ENCODE assay signal across 18 cellular contexts in the genomic region with DNA sequence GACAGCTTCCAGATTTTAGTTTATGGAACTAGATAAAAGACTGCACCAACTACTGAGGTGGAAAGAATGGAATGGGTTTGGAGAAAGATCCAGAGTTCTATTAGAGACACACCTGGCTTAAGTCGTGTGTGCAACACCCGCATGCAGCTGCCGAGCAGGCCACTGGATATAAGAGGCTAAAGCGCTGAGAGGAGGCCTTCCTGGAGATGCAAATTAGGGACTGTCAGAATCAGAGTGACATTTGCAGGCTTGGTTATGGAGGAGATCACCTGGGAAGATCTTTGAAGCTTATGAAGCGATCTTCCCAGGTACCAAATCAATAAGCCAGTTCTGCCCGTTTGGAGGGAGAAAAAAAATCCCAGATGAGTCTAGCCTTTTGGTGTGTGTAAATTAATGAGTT. TPM values are rescaled to one million over a fixed set of nuclear protein-coding genes. Genes with fewer than 3 reads are reported as not detected.
A peak's percentile ranks its signal among the peaks of the same experiment; 100 is the strongest.
DNase-seq lines count a peak whose midpoint lies in the region; ATAC-seq and TF ChIP-seq lines count a peak whose summit lies in the region.
"Had no signal": no experiment of that assay in that cellular context is flagged by ENCODE, and none has a peak within 500 bp of the region (broad histone marks: within the 10 kb centered on the region; RNA-seq: fewer than 3 reads in every experiment).

No MANE protein-coding gene starts in this region.

- H3K9me3 Mint-ChIP-seq in CD4-positive, alpha-beta memory T cell = peaks cover 0 to 2% (median 0%) of the 10 kb centered on the region in 8 donors
- H3K9me3 Mint-ChIP-seq: activated naive CD8-positive, alpha-beta T cell treated with anti-CD3 and anti-CD28 coated beads for 36 hours; CD4-positive, alpha-beta T cell; memory B cell had no signal

- no peaks in the 10 kb centered on the region for H3K36me3 ChIP-seq in CD4-positive, alpha-beta memory T cell (ENCODE audit: insufficient read depth, low read length)
- H3K36me3 ChIP-seq in PC-9 (ENCODE audit: low read depth) = no peaks in the 10 kb centered on the region
- H3K36me3 ChIP-seq: cardiac muscle cell, sigmoid colon had no signal

- H3K4me3 Mint-ChIP-seq in CD4-positive, alpha-beta memory T cell = no peak overlapping the region
- H3K4me3 Mint-ChIP-seq: activated CD4-positive, alpha-beta T cell treated with anti-CD3 and anti-CD28 coated beads for 36 hours; activated naive CD8-positive, alpha-beta T cell treated with anti-CD3 and anti-CD28 coated beads for 36 hours; CD4-positive, alpha-beta T cell; memory B cell; T-helper 17 cell had no signal

- no peak for TF ChIP-seq CTCF in PC-9 (conservative IDR thresholded peaks at IDR 0.05)

- no peak overlapping the region for H3K4me2 ChIP-seq in PC-9

- H2AFZ ChIP-seq in PC-9 = no peak overlapping the region

- no TSS peak for BruUV-seq in PC-9 (replicated peaks; lab: Mats Ljungman, UMichigan)

- no peak overlapping the region for H3K4me3 ChIP-seq in CD4-positive, alpha-beta memory T cell (ENCODE audit: low read length in 2 of 2)
- no peak overlapping the region for H3K4me3 ChIP-seq in PC-9
- H3K4me3 ChIP-seq: cardiac muscle cell, sigmoid colon had no signal

- POLR2A ChIA-PET in CD4-positive, alpha-beta memory T cell (lab: Charles Lee; ENCODE audit: partially characterized antibody) = no interaction called here
- POLR2A ChIA-PET in PC-9 (lab: Charles Lee; ENCODE audit: unreplicated experiment) = no interaction called here

- H3K9me2 ChIP-seq in PC-9 (ENCODE audit: insufficient read depth) = no peaks in the 10 kb centered on the region; the same call in 1 of the 2 replicates

- ATAC-seq in GM19025 (IDR thresholded peaks at IDR 0.05; ENCODE audit: low read depth, unreplicated experiment) (peak; percentile 55), GM21717 (IDR thresholded peaks at IDR 0.05; ENCODE audit: unreplicated experiment) (peak; percentile 88), HG03139 (IDR thresholded peaks at IDR 0.05; ENCODE audit: unreplicated experiment) (peak; percentile 56), HG03457 (IDR thresholded peaks at IDR 0.05; ENCODE audit: unreplicated experiment) (no peak)
- ATAC-seq: activated CD4-positive, alpha-beta T cell treated with anti-CD3 and anti-CD28 coated beads for 36 hours; T-helper 17 cell had no signal

- no peak overlapping the region for H3K27ac ChIP-seq in CD4-positive, alpha-beta memory T cell (ENCODE audit: low read depth, low read length)
- no peak overlapping the region for H3K27ac ChIP-seq in PC-9
- H3K27ac ChIP-seq: cardiac muscle cell, sigmoid colon had no signal

- H3K79me2 ChIP-seq in PC-9 (ENCODE audit: low read depth) = no peaks in the 10 kb centered on the region

- DNase-seq in activated CD4-positive, alpha-beta T cell treated with anti-CD3 and anti-CD28 coated beads, Interleukin-2, amount 50 U/mL, for 4 hours = no peak
- DNase-seq in CD4-positive, alpha-beta memory T cell = no peak
- DNase-seq in PC-9 = no peak
- DNase-seq: activated CD4-positive, alpha-beta T cell treated with anti-CD3 and anti-CD28 coated beads for 36 hours; activated naive CD8-positive, alpha-beta T cell treated with anti-CD3 and anti-CD28 coated beads for 36 hours; activated T-cell treated with anti-CD3 and anti-CD28 coated beads for 4 hours; CD4-positive, alpha-beta T cell; NCI-H2081; sigmoid colon; stimulated activated CD4-positive, alpha-beta T cell treated with anti-CD3 and anti-CD28 coated beads, Interleukin-4, amount 100 ng/mL, for 4 hours; stimulated activated naive CD4-positive, alpha-beta T cell; T-helper 17 cell had no signal

- H3K36me3 Mint-ChIP-seq in CD4-positive, alpha-beta memory T cell = no peaks in the 10 kb centered on the region
- H3K36me3 Mint-ChIP-seq: activated naive CD8-positive, alpha-beta T cell treated with anti-CD3 and anti-CD28 coated beads for 36 hours; memory B cell had no signal

- H3K27me3 Mint-ChIP-seq in CD4-positive, alpha-beta memory T cell = peaks cover 26 to 27% of the 10 kb centered on the region in 2 donors

- H3K4me1 ChIP-seq in CD4-positive, alpha-beta memory T cell (ENCODE audit: insufficient read depth, low read length) = no peaks in the 10 kb centered on the region
- no peaks in the 10 kb centered on the region for H3K4me1 ChIP-seq in PC-9 (replicated peaks; ENCODE audit: insufficient read depth)

- CTCF ChIA-PET in CD4-positive, alpha-beta memory T cell (lab: Charles Lee; ENCODE audit: partially characterized antibody) = no interaction called here
- CTCF ChIA-PET in PC-9 (lab: Charles Lee) = no interaction called here

- H3K27ac Mint-ChIP-seq in CD4-positive, alpha-beta memory T cell = no peak overlapping the region
- H3K27ac Mint-ChIP-seq: activated CD4-positive, alpha-beta T cell treated with anti-CD3 and anti-CD28 coated beads for 36 hours; activated naive CD8-positive, alpha-beta T cell treated with anti-CD3 and anti-CD28 coated beads for 36 hours; CD4-positive, alpha-beta T cell; memory B cell; T-helper 17 cell had no signal

- H3K4me1 Mint-ChIP-seq in CD4-positive, alpha-beta memory T cell = peaks cover 0 to 1% (median 0%) of the 10 kb centered on the region in 4 donors
- H3K4me1 Mint-ChIP-seq: activated CD4-positive, alpha-beta T cell treated with anti-CD3 and anti-CD28 coated beads for 36 hours; activated naive CD8-positive, alpha-beta T cell treated with anti-CD3 and anti-CD28 coated beads for 36 hours; T-helper 17 cell had no signal

- no peaks in the 10 kb centered on the region for H3F3A ChIP-seq in PC-9 (ENCODE audit: insufficient read depth, low read depth)

- H3K27me3 ChIP-seq in CD4-positive, alpha-beta memory T cell (ENCODE audit: insufficient read depth, low read length) = no peaks in the 10 kb centered on the region
- peaks cover 67% of the 10 kb centered on the region for H3K27me3 ChIP-seq in PC-9 (ENCODE audit: insufficient read depth, low read depth)
- H3K27me3 ChIP-seq: cardiac muscle cell, sigmoid colon had no signal

- no peaks in the 10 kb centered on the region for H3K9me3 ChIP-seq in CD4-positive, alpha-beta memory T cell (ENCODE audit: control insufficient read depth in 1 of 2, low read length in 2 of 2)
- H3K9me3 ChIP-seq in PC-9 (ENCODE audit: insufficient read depth, low read depth) = no peaks in the 10 kb centered on the region; the same call in 1 of the 2 replicates
- H3K9me3 ChIP-seq: sigmoid colon had no signal

- intact Hi-C loops in CD4-positive, alpha-beta memory T cell (cut with micrococcal nuclease) = no loop called here
- intact Hi-C loops in PC-9 (cut with micrococcal nuclease; ENCODE audit: unreplicated experiment) = no loop called here

- no peaks in the 10 kb centered on the region for H4K20me1 ChIP-seq in PC-9 (ENCODE audit: insufficient read depth)

RNA-seq across cellular contexts. Expression of a gene that starts 30.4 kb away (rescaled TPM):
- 1 to 10 TPM; 1.9 to 2.4 TPM for total RNA-seq in CD4-positive, alpha-beta memory T cell
- under 1 TPM in 1 of 2 donors, not detected in 1; 0.24 TPM for polyA plus RNA-seq in CD4-positive, alpha-beta memory T cell
- 3.1 and 3.4 TPM in 2 replicates for total RNA-seq in PC-9 (2021)
